8 cellular contexts compared by ENCODE assay signal in the genomic region with DNA sequence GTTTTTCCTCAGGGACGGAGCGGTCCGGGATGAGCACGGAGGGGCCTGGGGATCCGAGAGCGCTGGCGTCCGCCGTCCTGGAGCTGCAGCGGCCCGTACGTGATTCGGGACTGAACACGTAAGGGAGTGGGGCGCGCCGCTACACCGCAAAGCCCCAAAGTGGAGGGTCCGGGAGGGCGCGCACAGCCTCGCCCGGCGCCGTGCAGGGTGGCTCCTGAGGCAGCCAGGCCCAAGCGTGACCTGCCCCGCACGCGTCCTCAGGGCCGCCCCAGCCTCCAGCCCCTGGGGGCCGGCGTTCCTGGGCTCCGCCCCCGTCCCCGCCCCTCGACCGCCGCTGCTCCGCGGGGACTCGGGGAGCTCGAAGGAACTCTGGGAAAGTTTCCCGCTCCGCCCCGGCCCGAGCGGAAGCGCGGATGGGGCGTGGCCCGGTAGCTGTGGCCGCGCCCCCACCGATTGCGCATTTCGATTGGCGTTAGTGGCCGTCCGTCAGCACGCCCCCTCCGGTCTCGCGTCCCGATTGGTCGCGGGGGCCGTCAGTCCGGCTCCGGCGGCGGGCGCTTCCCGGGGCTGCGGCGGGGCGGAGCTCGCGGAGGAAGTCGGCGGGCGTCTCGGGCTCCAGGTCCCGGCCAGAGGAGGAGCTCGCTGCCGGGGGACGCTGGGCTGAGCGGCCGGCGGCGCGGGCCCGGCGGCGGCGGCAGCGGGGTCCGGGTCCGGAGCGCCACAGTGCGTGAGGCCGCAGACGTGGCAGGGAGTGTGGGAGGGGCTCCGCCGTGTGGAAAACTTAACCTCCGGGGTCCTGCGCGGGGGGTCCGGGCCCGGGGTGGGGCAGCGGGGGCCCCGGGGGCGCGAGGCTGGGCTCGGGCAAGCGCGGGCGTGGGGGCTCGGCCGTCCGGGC. TPM values are rescaled to one million over a fixed set of nuclear protein-coding genes. Genes with fewer than 3 reads are reported as not detected.
DNase-seq lines count a peak whose midpoint lies in the region; ATAC-seq, FAIRE-seq and TF ChIP-seq lines count a peak whose summit lies in the region.

A gene (minus strand): TSS at position 270 of the 895 bp plus-strand sequence. CDS start 539 bp downstream, outside the sequence.
A gene (plus strand): TSS at position 620 of the 895 bp plus-strand sequence. CDS start 103 bp downstream, at position 723.

- H3K36me3 ChIP-seq in keratinocyte (ENCODE audit: control insufficient read depth in 2 of 2, extremely low read depth in 1 of 2, insufficient read depth in 2 of 2, low read length in 2 of 2), result peaks cover 2 to 19% of the 10 kb centered on the region in 2 experiments

- H3K79me2 ChIP-seq in keratinocyte (ENCODE audit: control insufficient read depth, insufficient read depth, low read length), result peaks cover 54% of the 10 kb centered on the region

- no peaks in the 10 kb centered on the region for H3K27me3 ChIP-seq in keratinocyte (ENCODE audit: control insufficient read depth, extremely low read depth, insufficient read depth, low read length)

- H3K27ac ChIP-seq in keratinocyte (ENCODE audit: control insufficient read depth, insufficient read depth, low read length), result peak within 1 kb of the TSS; percentile 79

- H3K4me1 ChIP-seq in keratinocyte (ENCODE audit: control insufficient read depth, extremely low read depth, insufficient read depth, low read length), result peaks cover 29% of the 10 kb centered on the region

- H3K4me3 ChIP-seq in AG10803 (ENCODE audit: low read length) (peak within 1 kb of the TSS; percentile 92), keratinocyte (ENCODE audit: control insufficient read depth in 2 of 3, extremely low read depth in 1 of 3, insufficient read depth in 2 of 3, low read depth in 1 of 3, low read length in 3 of 3) (peak within 1 kb of the TSS; percentile 73 to 93 (median 91))

- dilution Hi-C loops in keratinocyte (cut with MboI; ENCODE audit: extremely low pct_ligation_motif_present, low sequenced_read_pairs), result no loop called here

- DNase-seq in AG10803 (ENCODE audit: low read depth), result peak; percentile 100
- peak; percentile 68 for DNase-seq in NCI-H345 treated with DMSO at 0.1 percent for 48 hours (lab: John Stamatoyannopoulos, UW; ENCODE audit: unreplicated experiment)
- peak; percentile 97 for DNase-seq in cerebellar cortex (ENCODE audit: low spot score)
- peak; percentile 66 for DNase-seq in keratinocyte (ENCODE audit: low read depth, low spot score)
- DNase-seq in stimulated activated CD4-positive, alpha-beta T cell treated with anti-CD3 and anti-CD28 coated beads, Interleukin-12 subunit alpha, Interleukin-12 subunit beta, amount 100 ng/mL, for 48 hours (ENCODE audit: low read depth in 2 of 3, low spot score in 1 of 3), result peak; percentile 95 to 98 (median 97)

- peak within 1 kb of the TSS; percentile 86 for H2AFZ ChIP-seq in keratinocyte (ENCODE audit: control insufficient read depth, low read length)

- FAIRE-seq in keratinocyte (lab: Jason Lieb, UNC), result no peak

- ATAC-seq in GM19035 (IDR thresholded peaks at IDR 0.05; ENCODE audit: unreplicated experiment) (peak; percentile 84), HG03342 (IDR thresholded peaks at IDR 0.05; ENCODE audit: unreplicated experiment) (peak; percentile 82)
- ATAC-seq in activated CD4-positive, CD25-positive, alpha-beta regulatory T cell treated with anti-CD3 and anti-CD28 coated beads, Interleukin-2, amount 50 U/mL, for 24 hours, result peak; percentile 81 to 86

- TF ChIP-seq CTCF in AG10803 (conservative IDR thresholded peaks at IDR 0.05; ENCODE audit: low read length), result no peak
- TF ChIP-seq CTCF in keratinocyte (optimal IDR thresholded peaks at IDR 0.05 in 1 of 3, IDR thresholded peaks at IDR 0.05 in 1 of 3, conservative IDR thresholded peaks at IDR 0.05 in 1 of 3; ENCODE audit: extremely low read depth in 1 of 3, insufficient read depth in 2 of 3, low read length in 3 of 3), result no peak

- no peaks in the 10 kb centered on the region for H3K9me3 ChIP-seq in keratinocyte (ENCODE audit: control insufficient read depth, low read depth, low read length)

- H3K4me2 ChIP-seq in keratinocyte (ENCODE audit: control insufficient read depth, extremely low read depth, insufficient read depth, low read depth, low read length), result peak within 1 kb of the TSS; percentile 100

- peaks cover 4% of the 10 kb centered on the region for H3K9me1 ChIP-seq in keratinocyte (ENCODE audit: control insufficient read depth, extremely low read depth, insufficient read depth, low read length)

- H3K9ac ChIP-seq in keratinocyte (ENCODE audit: control insufficient read depth, extremely low read depth, insufficient read depth, low read length), result peak within 1 kb of the TSS; percentile 89

- no peaks in the 10 kb centered on the region for H4K20me1 ChIP-seq in keratinocyte (ENCODE audit: control insufficient read depth, extremely low read depth, insufficient read depth, low read length)

RNA-seq across cellular contexts. Expression of the first gene that starts in this region (rescaled TPM):
- 5.4 to 6.2 TPM (median 6.0 TPM) in 3 replicates for polyA plus RNA-seq in keratinocyte
- 2.2 TPM for polyA plus RNA-seq in keratinocyte (2011; ENCODE audit: low read depth)
- polyA plus RNA-seq in keratinocyte (2011; cell fraction: cytosol; rRNA removed), result 2.5 and 2.7 TPM in 2 replicates
- 6.3 and 6.6 TPM in 2 replicates for polyA plus RNA-seq in keratinocyte (2011; cell fraction: nucleus; rRNA removed)
- polyA plus RNA-seq in keratinocyte (2012; ENCODE audit: low replicate concordance), result 1.6 and 4.9 TPM in 2 replicates
- 8.1 to 26.6 TPM (median 11.4 TPM) in 3 replicates for polyA minus RNA-seq in keratinocyte
- 3.1 TPM for polyA minus RNA-seq in keratinocyte (2011; cell fraction: cytosol; rRNA and poly(A)+ RNA removed)
- 5.4 and 7.4 TPM in 2 replicates for polyA minus RNA-seq in keratinocyte (2011; cell fraction: nucleus; rRNA and poly(A)+ RNA removed)

RNA-seq across cellular contexts. Expression of the second gene that starts in this region (rescaled TPM):
- 55.9 to 70.0 TPM (median 61.8 TPM) in 3 replicates for polyA plus RNA-seq in keratinocyte
- 78.7 TPM for polyA plus RNA-seq in keratinocyte (2011; ENCODE audit: low read depth)
- polyA plus RNA-seq in keratinocyte (2011; cell fraction: cytosol; rRNA removed), result 62.0 and 66.6 TPM in 2 replicates
- polyA plus RNA-seq in keratinocyte (2011; cell fraction: nucleus; rRNA removed), result 128 and 134 TPM in 2 replicates
- 42.4 and 43.7 TPM in 2 replicates for polyA plus RNA-seq in keratinocyte (2012; ENCODE audit: low replicate concordance)
- 132 to 146 TPM (median 141 TPM) in 3 replicates for polyA minus RNA-seq in keratinocyte
- 88.1 TPM for polyA minus RNA-seq in keratinocyte (2011; cell fraction: cytosol; rRNA and poly(A)+ RNA removed)
- polyA minus RNA-seq in keratinocyte (2011; cell fraction: nucleus; rRNA and poly(A)+ RNA removed), result 57.0 and 97.7 TPM in 2 replicates

Comparison
In these comparisons a context has a peak if more than half of its experiments do, and no peak if none do; other contexts are left out.
1. Peak in every context shown above with its lines: DNase-seq, ATAC-seq, H3K4me3 ChIP-seq and H3K27ac ChIP-seq.